18 cellular contexts compared by ENCODE assay signal in the genomic region with DNA sequence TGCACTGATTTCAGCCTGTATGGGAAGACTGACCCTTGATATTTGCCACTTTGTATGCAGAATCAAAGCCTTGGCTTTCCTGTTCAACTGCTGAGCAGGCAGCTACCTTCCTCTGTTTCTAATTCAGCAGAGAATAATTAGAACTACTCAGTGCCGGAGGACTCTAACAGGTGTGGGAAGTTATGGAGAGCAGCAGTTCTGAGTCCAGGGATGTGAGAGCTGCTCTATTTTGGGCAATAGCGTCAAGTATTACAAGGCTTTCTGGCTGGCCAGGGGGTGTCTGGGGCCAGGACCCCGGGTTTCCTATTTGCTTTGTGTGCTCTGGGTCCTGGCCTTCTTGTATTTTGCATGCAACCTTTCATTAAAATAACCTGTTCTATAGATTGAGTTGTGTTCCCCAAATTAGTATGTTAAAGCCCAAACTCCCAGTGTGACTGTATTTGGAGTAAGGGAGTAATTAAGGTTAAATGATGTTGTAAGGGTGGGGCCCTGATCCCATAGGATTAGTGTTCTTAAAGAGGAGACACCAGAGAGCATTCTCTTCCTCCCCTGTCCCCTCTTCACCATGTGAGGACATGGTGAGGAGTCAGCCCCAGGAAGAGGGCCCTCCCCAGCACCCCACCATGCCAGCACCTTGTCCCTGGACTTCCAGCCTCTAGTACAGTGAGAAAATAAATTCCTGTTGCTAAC. TPM values are rescaled to one million over a fixed set of nuclear protein-coding genes. Genes with fewer than 3 reads are reported as not detected.
"Had no signal": no experiment of that assay in that cellular context is flagged by ENCODE, and none has a peak within 500 bp of the region (broad histone marks: within the 10 kb centered on the region; RNA-seq: fewer than 3 reads in every experiment).

No MANE protein-coding gene starts in this region.

- H3K79me2 ChIP-seq: parathyroid adenoma had no signal

- H3K4me1 ChIP-seq: esophagus muscularis mucosa, parathyroid adenoma had no signal

- H3K36me3 ChIP-seq: esophagus muscularis mucosa, left ventricle myocardium inferior, stomach, thoracic aorta had no signal

- H3K27ac ChIP-seq: epithelial cell of prostate, esophagus muscularis mucosa, parathyroid adenoma, stomach, thoracic aorta had no signal

- H3K4me3 ChIP-seq: esophagus muscularis mucosa, left ventricle myocardium inferior, lung, stomach, thoracic aorta had no signal

- H3K9me3 ChIP-seq: left ventricle myocardium inferior, thoracic aorta had no signal

- H2AFZ ChIP-seq: parathyroid adenoma had no signal

- DNase-seq: effector memory CD8-positive, alpha-beta T cell; immature natural killer cell; kidney; left ventricle myocardium inferior; midbrain; naive B cell; occipital lobe; stimulated activated CD4-positive, alpha-beta T cell treated with anti-CD3 and anti-CD28 coated beads, Interleukin-4, amount 100 ng/mL, for 4 hours; stimulated activated naive B cell treated with anti-CD40 and anti-IgM and Interleukin-4, amounts not matched to agents 10 μg/mL and 1 μg/mL and 100 μg/mL, for 72 hours; stomach; trophoblast cell had no signal

- ATAC-seq: effector memory CD8-positive, alpha-beta T cell; stimulated activated naive B cell treated with anti-CD40 and anti-IgM and Interleukin-4, amounts not matched to agents 10 μg/mL and 1 μg/mL and 100 μg/mL, for 72 hours had no signal

RNA-seq across cellular contexts. Expression of a gene that starts 5.6 kb away (rescaled TPM):
- total RNA-seq: esophagus muscularis mucosa, kidney, left ventricle myocardium inferior, lung, pulmonary artery endothelial cell, stomach, thoracic aorta, urinary bladder had no signal
- polyA plus RNA-seq: immature natural killer cell, lung, stomach had no signal
